In genomic region chr11:14380947-14381555, GRCh38 we compare ENCODE assay signal across 8 cellular contexts. TPM values are rescaled to one million over a fixed set of nuclear protein-coding genes. Genes with fewer than 3 reads are reported as not detected.
DNase-seq lines count a peak whose midpoint lies in the region; ATAC-seq and TF ChIP-seq lines count a peak whose summit lies in the region.

No MANE protein-coding gene starts in this region.

- H3K4me1 Mint-ChIP-seq in activated naive CD4-positive, alpha-beta T cell treated with anti-CD3 and anti-CD28 coated beads, Interleukin-2, amount 50 U/mL, for 24 hours: peaks cover 5% of the 10 kb centered on the region
- peaks cover 12% of the 10 kb centered on the region for H3K4me1 Mint-ChIP-seq in neural progenitor cell

- CTCF ChIA-PET in PC-9 (lab: Charles Lee): interaction anchor here (0.7 kb wide), 1 partner anchor 66 kb away, joined by 4 read pairs; no protein-coding TSS in a partner anchor

- no peaks in the 10 kb centered on the region for H4K20me1 ChIP-seq in PC-9 (ENCODE audit: insufficient read depth)
- no peaks in the 10 kb centered on the region for H4K20me1 ChIP-seq in neural progenitor cell (ENCODE audit: low read depth)

- no peak overlapping the region for H3K9ac ChIP-seq in neural progenitor cell

- H3K36me3 Mint-ChIP-seq in activated naive CD4-positive, alpha-beta T cell treated with anti-CD3 and anti-CD28 coated beads, Interleukin-2, amount 50 U/mL, for 24 hours: peaks cover 2% of the 10 kb centered on the region
- no peaks in the 10 kb centered on the region for H3K36me3 Mint-ChIP-seq in neural progenitor cell

- no peaks in the 10 kb centered on the region for H3K9me3 Mint-ChIP-seq in activated naive CD4-positive, alpha-beta T cell treated with anti-CD3 and anti-CD28 coated beads, Interleukin-2, amount 50 U/mL, for 24 hours
- no peaks in the 10 kb centered on the region for H3K9me3 Mint-ChIP-seq in neural progenitor cell

- peak; percentile 76 for ATAC-seq in HG03025 (IDR thresholded peaks at IDR 0.05; ENCODE audit: low FRiP score, unreplicated experiment)

- H3K9me2 ChIP-seq in PC-9 (ENCODE audit: insufficient read depth): no peaks in the 10 kb centered on the region

- H3K9me3 ChIP-seq in PC-9 (ENCODE audit: insufficient read depth, low read depth) (no peaks in the 10 kb centered on the region; the same call in 1 of the 2 replicates), neural progenitor cell (ENCODE audit: low read depth) (no peaks in the 10 kb centered on the region), transverse colon (no peaks in the 10 kb centered on the region)

- no peaks in the 10 kb centered on the region for H3K36me3 ChIP-seq in PC-9 (ENCODE audit: low read depth)
- no peaks in the 10 kb centered on the region for H3K36me3 ChIP-seq in neural progenitor cell
- H3K36me3 ChIP-seq in transverse colon: no peaks in the 10 kb centered on the region

- no peaks in the 10 kb centered on the region for H3K79me2 ChIP-seq in PC-9 (ENCODE audit: low read depth)
- H3K79me2 ChIP-seq in neural progenitor cell (ENCODE audit: low read depth): no peaks in the 10 kb centered on the region

- intact Hi-C loops in PC-9 (cut with micrococcal nuclease; ENCODE audit: unreplicated experiment): no loop called here
- intact Hi-C loops in transverse colon (cut with DNase I; ENCODE audit: low total_unique reads): no loop called here

- no TSS peak for BruUV-seq in PC-9 (replicated peaks; lab: Mats Ljungman, UMichigan)

- H3F3A ChIP-seq in PC-9 (ENCODE audit: insufficient read depth, low read depth) (no peaks in the 10 kb centered on the region; the same call in none of the 2 replicates), neural progenitor cell (ENCODE audit: low read depth) (no peaks in the 10 kb centered on the region)

- H3K4me3 ChIP-seq in PC-9 (peak overlapping the region; percentile 70), neural progenitor cell (peak overlapping the region; percentile 64), transverse colon (peak overlapping the region; percentile 32 to 64 (median 41))

- peak overlapping the region; percentile 76 for H3K4me3 Mint-ChIP-seq in activated naive CD4-positive, alpha-beta T cell treated with anti-CD3 and anti-CD28 coated beads, Interleukin-2, amount 50 U/mL, for 24 hours
- peak overlapping the region; percentile 82 for H3K4me3 Mint-ChIP-seq in neural progenitor cell

- H3K4me1 ChIP-seq in PC-9 (replicated peaks; ENCODE audit: insufficient read depth) (peaks cover 25% of the 10 kb centered on the region), neural progenitor cell (peaks cover 7% of the 10 kb centered on the region), transverse colon (peaks cover 0 to 13% (median 8%) of the 10 kb centered on the region in 4 donors)

- H3K27ac ChIP-seq in PC-9 (no peak overlapping the region), neural progenitor cell (no peak overlapping the region), transverse colon (peak overlapping the region; percentile 47 to 61 (median 52))

- H3K27me3 ChIP-seq in PC-9 (ENCODE audit: insufficient read depth, low read depth): no peaks in the 10 kb centered on the region
- H3K27me3 ChIP-seq in neural progenitor cell: peaks cover 45% of the 10 kb centered on the region
- H3K27me3 ChIP-seq in transverse colon: peaks cover 17% of the 10 kb centered on the region

- no peak for TF ChIP-seq POLR2A in transverse colon (IDR thresholded peaks at IDR 0.05)

- peaks cover 15% of the 10 kb centered on the region for H3K27me3 Mint-ChIP-seq in activated naive CD4-positive, alpha-beta T cell treated with anti-CD3 and anti-CD28 coated beads, Interleukin-2, amount 50 U/mL, for 24 hours
- peaks cover 31% of the 10 kb centered on the region for H3K27me3 Mint-ChIP-seq in neural progenitor cell (ENCODE audit: insufficient read depth, low read depth)

- H2AFZ ChIP-seq in PC-9 (peak overlapping the region; percentile 96), neural progenitor cell (replicated peaks) (peak overlapping the region; percentile 92)

- peak overlapping the region; percentile 77 for H3K4me2 ChIP-seq in PC-9
- H3K4me2 ChIP-seq in neural progenitor cell: peak overlapping the region; percentile 96

- 2 to 10% methylated on average over 2 to 53 of the region's 54 CpGs for WGBS in transverse colon (ENCODE audit: low coverage in 1 of 2), 2 donors

- POLR2A ChIA-PET in PC-9 (lab: Charles Lee; ENCODE audit: unreplicated experiment): no interaction called here

- TF ChIP-seq CTCF in PC-9 (conservative IDR thresholded peaks at IDR 0.05) (no peak), neural progenitor cell (IDR thresholded peaks at IDR 0.05) (no peak), transverse colon (IDR thresholded peaks at IDR 0.05) (peak in 1 of 5 experiments; percentile 11)

- DNase-seq in NCI-H524 (lab: John Stamatoyannopoulos, UW): peak; percentile 53 to 72
- no peak for DNase-seq in NCI-H524 treated with DMSO at 0.1 percent for 48 hours (lab: John Stamatoyannopoulos, UW)
- DNase-seq in PC-9: peak; percentile 38 to 43
- peak; percentile 77 for DNase-seq in germinal center (ENCODE audit: low spot score)
- DNase-seq in neural progenitor cell (ENCODE audit: low spot score): peak; percentile 79
- peak; percentile 72 for DNase-seq in transverse colon

- TF ChIP-seq EP300 in transverse colon (IDR thresholded peaks at IDR 0.05; ENCODE audit: low read depth): no peak

- H3K27ac Mint-ChIP-seq in activated naive CD4-positive, alpha-beta T cell treated with anti-CD3 and anti-CD28 coated beads, Interleukin-2, amount 50 U/mL, for 24 hours: no peak overlapping the region
- H3K27ac Mint-ChIP-seq in neural progenitor cell: no peak overlapping the region

- in situ Hi-C loops in transverse colon (cut with MboI; ENCODE audit: low pct_ligation_motif_present in 1 of 4, low pct_unique_long_range_greater_than_20kb in 1 of 4, low sequenced_read_pairs in 3 of 4): no loop called here

RNA-seq across cellular contexts. Expression of gene RRAS2, which starts 22.1 kb away (rescaled TPM):
- total RNA-seq in PC-9 (2021) (30.7 and 42.2 TPM in 2 replicates), neural progenitor cell (ENCODE audit: low replicate concordance) (87.4 and 129 TPM in 2 replicates), transverse colon (10 to 100 TPM; 12.3 to 86.0 (median 41.7) TPM)

Comparison
In these comparisons a context has a peak if more than half of its experiments do, and no peak if none do; other contexts are left out.
1. H3K27ac ChIP-seq: peak in transverse colon (4 of 4); none in PC-9 (single experiment) and neural progenitor cell (single experiment).
2. Peak in every context shown above with its lines, with median percentiles within 50 percentile points of each other: H3K4me3 ChIP-seq.